Comparison of ENCODE assay signal across 1 cellular context in genomic region chr10:127578628-127579305, GRCh38.
TF ChIP-seq lines count a peak whose summit lies in the region.

No MANE protein-coding gene starts in this region.

TF ChIP-seq in GM23338, 12 proteins besides CTCF, POLR2A, EP300 and RAD21 (continued from another document):
- no peak for TF ChIP-seq REST (IDR thresholded peaks at IDR 0.05; ENCODE audit: unreplicated experiment)
- no peak for TF ChIP-seq NANOG (IDR thresholded peaks at IDR 0.05; ENCODE audit: borderline replicate concordance)
- no peak for TF ChIP-seq CREB1 (CRISPR knock-in tag; IDR thresholded peaks at IDR 0.05; ENCODE audit: low read depth)
- no peak for TF ChIP-seq ZNF462 (CRISPR knock-in tag; IDR thresholded peaks at IDR 0.05)
